ENCODE assay signal across 9 cellular contexts in genomic region chr20:13430346-13431002, GRCh38.
A peak's percentile ranks its signal among the peaks of the same experiment; 100 is the strongest.
DNase-seq lines count a peak whose midpoint lies in the region; ATAC-seq lines count a peak whose summit lies in the region.
"Had no signal": no experiment of that assay in that cellular context is flagged by ENCODE, and none has a peak within 500 bp of the region (broad histone marks: within the 10 kb centered on the region; RNA-seq: fewer than 3 reads in every experiment).

No MANE protein-coding gene starts in this region.

- DNase-seq in memory B cell (ENCODE audit: low spot score in 2 of 2) (peak in 1 of 2 donors; percentile 1), NCI-H1105 (lab: John Stamatoyannopoulos, UW) (no peak)
- DNase-seq: cortex of kidney had no signal

- peak overlapping the region; percentile 70 for H3K27ac Mint-ChIP-seq in T-helper 1 cell treated with Interleukin-12 subunit alpha and Interleukin-12 subunit beta and Interleukin-4 antibody, amounts not matched to agents 30 μg/mL and 1 μg/mL, for 36 hours
- H3K27ac Mint-ChIP-seq in memory B cell = no peak overlapping the region
- H3K27ac Mint-ChIP-seq: WTC11 had no signal

- ATAC-seq in GM18868 (IDR thresholded peaks at IDR 0.05; ENCODE audit: unreplicated experiment) (peak; percentile 79), HG02885 (IDR thresholded peaks at IDR 0.05; ENCODE audit: poor library complexity, unreplicated experiment) (peak; percentile 80), memory B cell (ENCODE audit: low read depth) (peak; percentile 78), GM21390 (IDR thresholded peaks at IDR 0.05; ENCODE audit: unreplicated experiment) (no peak), HG03039 (IDR thresholded peaks at IDR 0.05; ENCODE audit: unreplicated experiment) (no peak)
- ATAC-seq: WTC11 had no signal

- H3K36me3 Mint-ChIP-seq in T-helper 1 cell treated with Interleukin-12 subunit alpha and Interleukin-12 subunit beta and Interleukin-4 antibody, amounts not matched to agents 30 μg/mL and 1 μg/mL, for 36 hours (ENCODE audit: low read depth) = peaks cover 12% of the 10 kb centered on the region
- peaks cover 39% of the 10 kb centered on the region for H3K36me3 Mint-ChIP-seq in memory B cell
- H3K36me3 Mint-ChIP-seq: WTC11 had no signal

- H3K4me3 Mint-ChIP-seq in T-helper 1 cell treated with Interleukin-12 subunit alpha and Interleukin-12 subunit beta and Interleukin-4 antibody, amounts not matched to agents 30 μg/mL and 1 μg/mL, for 36 hours = no peak overlapping the region
- H3K4me3 Mint-ChIP-seq in memory B cell = no peak overlapping the region
- H3K4me3 Mint-ChIP-seq: WTC11 had no signal

- H3K9me3 Mint-ChIP-seq in T-helper 1 cell treated with Interleukin-12 subunit alpha and Interleukin-12 subunit beta and Interleukin-4 antibody, amounts not matched to agents 30 μg/mL and 1 μg/mL, for 36 hours = peaks cover 11% of the 10 kb centered on the region
- H3K9me3 Mint-ChIP-seq in memory B cell = peaks cover 8% of the 10 kb centered on the region
- H3K9me3 Mint-ChIP-seq: WTC11 had no signal

- peaks cover 11% of the 10 kb centered on the region for H3K4me1 Mint-ChIP-seq in T-helper 1 cell treated with Interleukin-12 subunit alpha and Interleukin-12 subunit beta and Interleukin-4 antibody, amounts not matched to agents 30 μg/mL and 1 μg/mL, for 36 hours (ENCODE audit: low read depth)
- peaks cover 4% of the 10 kb centered on the region for H3K4me1 Mint-ChIP-seq in memory B cell

- no peaks in the 10 kb centered on the region for H3K27me3 Mint-ChIP-seq in T-helper 1 cell treated with Interleukin-12 subunit alpha and Interleukin-12 subunit beta and Interleukin-4 antibody, amounts not matched to agents 30 μg/mL and 1 μg/mL, for 36 hours (ENCODE audit: low read depth)
- no peaks in the 10 kb centered on the region for H3K27me3 Mint-ChIP-seq in memory B cell

Comparison
In these comparisons a context has a peak if more than half of its experiments do, and no peak if none do; other contexts are left out.
1. ATAC-seq: peak in GM18868 (single experiment), HG02885 (single experiment) and memory B cell (single experiment); none in GM21390 (single experiment) and HG03039 (single experiment).